ENCODE assay signal across 2 cellular contexts in genomic region chr22:42128776-42129694, GRCh38.
TF ChIP-seq lines count a peak whose summit lies in the region.

No MANE protein-coding gene starts in this region.

TF ChIP-seq in WTC11, 78 proteins besides CTCF, POLR2A, EP300 and RAD21:
- TF ChIP-seq, protein P1, sequence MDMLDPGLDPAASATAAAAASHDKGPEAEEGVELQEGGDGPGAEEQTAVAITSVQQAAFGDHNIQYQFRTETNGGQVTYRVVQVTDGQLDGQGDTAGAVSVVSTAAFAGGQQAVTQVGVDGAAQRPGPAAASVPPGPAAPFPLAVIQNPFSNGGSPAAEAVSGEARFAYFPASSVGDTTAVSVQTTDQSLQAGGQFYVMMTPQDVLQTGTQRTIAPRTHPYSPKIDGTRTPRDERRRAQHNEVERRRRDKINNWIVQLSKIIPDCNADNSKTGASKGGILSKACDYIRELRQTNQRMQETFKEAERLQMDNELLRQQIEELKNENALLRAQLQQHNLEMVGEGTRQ (CRISPR knock-in tag; IDR thresholded peaks at IDR 0.05) = peak; percentile 24; the same call in 1 of the 2 replicates
- TF ChIP-seq, protein P2, sequence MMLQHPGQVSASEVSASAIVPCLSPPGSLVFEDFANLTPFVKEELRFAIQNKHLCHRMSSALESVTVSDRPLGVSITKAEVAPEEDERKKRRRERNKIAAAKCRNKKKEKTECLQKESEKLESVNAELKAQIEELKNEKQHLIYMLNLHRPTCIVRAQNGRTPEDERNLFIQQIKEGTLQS (CRISPR knock-in tag; conservative IDR thresholded peaks at IDR 0.05) = peak; percentile 70; the same call in 1 of the 2 replicates
- peak; percentile 58; the same call in 1 of the 2 replicates for TF ChIP-seq SP1 (CRISPR knock-in tag; conservative IDR thresholded peaks at IDR 0.05)

TF ChIP-seq in HepG2, 621 proteins besides CTCF, POLR2A, EP300 and RAD21:
- TF ChIP-seq ZNF687 (CRISPR knock-in tag; IDR thresholded peaks at IDR 0.05) (0 out of 2 replicates have a peak, but pooled peaks have one; percentile 7), HNRNPL (IDR thresholded peaks at IDR 0.05; ENCODE audit: low read depth, low read length) (0 out of 2 replicates have a peak, but pooled peaks have one; percentile 25)
